8 cellular contexts compared by ENCODE assay signal in genomic region chr4:85825937-85826678, GRCh38.
DNase-seq lines count a peak whose midpoint lies in the region; ATAC-seq and TF ChIP-seq lines count a peak whose summit lies in the region.

No MANE protein-coding gene starts in this region.

- peak; percentile 16 for DNase-seq in DMS153 (lab: John Stamatoyannopoulos, UW)
- DNase-seq in NCI-H526 treated with DMSO at 0.1 percent for 48 hours (lab: John Stamatoyannopoulos, UW), result peak; percentile 4
- DNase-seq in fibroblast of villous mesenchyme (ENCODE audit: low read depth), result peak; percentile 71
- no peak for DNase-seq in psoas muscle

- H3K9me3 Mint-ChIP-seq in activated T-helper 17 cell treated with anti-CD3 and anti-CD28 coated beads, Interleukin-2, amount 50 U/mL, for 72 hours, result no peaks in the 10 kb centered on the region

- no peaks in the 10 kb centered on the region for H3K36me3 Mint-ChIP-seq in activated T-helper 17 cell treated with anti-CD3 and anti-CD28 coated beads, Interleukin-2, amount 50 U/mL, for 72 hours (ENCODE audit: low read depth)

- H3K4me3 ChIP-seq in fibroblast of villous mesenchyme (ENCODE audit: low read depth, low read length) (no peak overlapping the region), psoas muscle (no peak overlapping the region)

- 30 to 34% (median 31%) methylated on average over 7 of the region's 7 CpGs for WGBS in psoas muscle, 3 donors

- intact Hi-C loops in psoas muscle (cut with DNase I), result loop anchor here in 1 of 2 donors (10.0 kb wide), 1 partner anchor 139 kb away; no protein-coding TSS in a partner anchor

- H3K4me1 ChIP-seq in psoas muscle, result peaks cover 17% of the 10 kb centered on the region

- H3K4me3 Mint-ChIP-seq in activated T-helper 17 cell treated with anti-CD3 and anti-CD28 coated beads, Interleukin-2, amount 50 U/mL, for 72 hours, result no peak overlapping the region

- H3K9me3 ChIP-seq in psoas muscle, result no peaks in the 10 kb centered on the region

- H3K4me1 Mint-ChIP-seq in activated T-helper 17 cell treated with anti-CD3 and anti-CD28 coated beads, Interleukin-2, amount 50 U/mL, for 72 hours, result no peaks in the 10 kb centered on the region

- no peak overlapping the region for H3K27ac Mint-ChIP-seq in activated T-helper 17 cell treated with anti-CD3 and anti-CD28 coated beads, Interleukin-2, amount 50 U/mL, for 72 hours

- H3K27me3 Mint-ChIP-seq in activated T-helper 17 cell treated with anti-CD3 and anti-CD28 coated beads, Interleukin-2, amount 50 U/mL, for 72 hours, result peaks cover 5% of the 10 kb centered on the region

- ATAC-seq in HG02642 (IDR thresholded peaks at IDR 0.05; ENCODE audit: poor library complexity, unreplicated experiment) (peak; percentile 59), psoas muscle (peak in 2 of 4 donors; percentile 36 to 39), HG02973 (IDR thresholded peaks at IDR 0.05; ENCODE audit: unreplicated experiment) (no peak), HG02970 (IDR thresholded peaks at IDR 0.05; ENCODE audit: low FRiP score, unreplicated experiment) (no peak)
- ATAC-seq in activated T-helper 17 cell treated with anti-CD3 and anti-CD28 coated beads, Interleukin-2, amount 50 U/mL, for 72 hours (replicated peaks), result no peak

- TF ChIP-seq CTCF in fibroblast of villous mesenchyme (IDR thresholded peaks at IDR 0.05; ENCODE audit: insufficient read depth, low read depth, low read length) (peak; percentile 32), psoas muscle (IDR thresholded peaks at IDR 0.05) (no peak)

- H3K36me3 ChIP-seq in psoas muscle (ENCODE audit: insufficient read depth in 1 of 2, low read depth in 1 of 2), result no peaks in the 10 kb centered on the region

- H3K27ac ChIP-seq in psoas muscle, result peak overlapping the region; percentile 31

- no peaks in the 10 kb centered on the region for H3K27me3 ChIP-seq in psoas muscle (ENCODE audit: insufficient read depth in 3 of 3, low read length in 2 of 3)

Comparison
In these comparisons a context has a peak if more than half of its experiments do, and no peak if none do; other contexts are left out.
1. DNase-seq: peak in DMS153 (single experiment), NCI-H526 treated with DMSO at 0.1 percent for 48 hours (single experiment) and fibroblast of villous mesenchyme (single experiment); none in psoas muscle (0 of 2).